8 cellular contexts compared by ENCODE assay signal in genomic region chr18:5543854-5544389, GRCh38. TPM values are rescaled to one million over a fixed set of nuclear protein-coding genes. Genes with fewer than 3 reads are reported as not detected.
DNase-seq lines count a peak whose midpoint lies in the region; ATAC-seq and TF ChIP-seq lines count a peak whose summit lies in the region.

EPB41L3 (minus strand) TSS chr18:5543997; CDS start chr18:5489183, 54,814 bp downstream.

- TF ChIP-seq POLR2A in transverse colon (IDR thresholded peaks at IDR 0.05), result peak; percentile 42

- H3K4me1 ChIP-seq in endocrine pancreas (ENCODE audit: control insufficient read depth, insufficient read depth, low read length), result peaks cover 12% of the 10 kb centered on the region
- peaks cover 0 to 14% (median 2%) of the 10 kb centered on the region in 4 donors for H3K4me1 ChIP-seq in transverse colon

- DNase-seq in COR-L47 (lab: John Stamatoyannopoulos, UW), result peak; percentile 55
- peak; percentile 4 for DNase-seq in NCI-H510A (lab: John Stamatoyannopoulos, UW)
- DNase-seq in medulla oblongata (ENCODE audit: extremely low spot score), result peak; percentile 39
- peak; percentile 26 for DNase-seq in transverse colon
- no peak for DNase-seq in germinal center (ENCODE audit: low spot score)

- no peak for ATAC-seq in GM21526 (IDR thresholded peaks at IDR 0.05; ENCODE audit: low FRiP score, unreplicated experiment)
- no peak for ATAC-seq in HG03565 (IDR thresholded peaks at IDR 0.05; ENCODE audit: unreplicated experiment)

- peak within 1 kb of the TSS; percentile 85 for H3K4me3 ChIP-seq in endocrine pancreas (ENCODE audit: control insufficient read depth, insufficient read depth, low read length)
- peak within 1 kb of the TSS; percentile 60 to 75 (median 62) for H3K4me3 ChIP-seq in transverse colon

- TF ChIP-seq EP300 in transverse colon (IDR thresholded peaks at IDR 0.05; ENCODE audit: low read depth), result no peak

- WGBS in transverse colon (ENCODE audit: low coverage in 1 of 2), 2 donors, result 5% methylated on average over 40 of the region's 43 CpGs; no CpG with 5 or more reads in 1 of the 2 donors

- H3K36me3 ChIP-seq in endocrine pancreas (ENCODE audit: control insufficient read depth, insufficient read depth, low read length) (no peaks in the 10 kb centered on the region), transverse colon (no peaks in the 10 kb centered on the region)

- no peaks in the 10 kb centered on the region for H3K27me3 ChIP-seq in endocrine pancreas (ENCODE audit: control insufficient read depth, insufficient read depth, low read length)
- H3K27me3 ChIP-seq in transverse colon, result peaks cover 19% of the 10 kb centered on the region

- intact Hi-C loops in transverse colon (cut with DNase I; ENCODE audit: low total_unique reads), result loop anchor here (2.0 to 10.0 kb wide), 2 partner anchors 87 to 119 kb away; no protein-coding TSS in a partner anchor

- H3K27ac ChIP-seq in transverse colon, result peak within 1 kb of the TSS; percentile 65 to 85 (median 76)

- peak within 1 kb of the TSS; percentile 91 for H3K9ac ChIP-seq in endocrine pancreas (ENCODE audit: control insufficient read depth, insufficient read depth, low read length)

- in situ Hi-C loops in transverse colon (cut with MboI; ENCODE audit: low pct_ligation_motif_present in 1 of 4, low pct_unique_long_range_greater_than_20kb in 1 of 4, low sequenced_read_pairs in 3 of 4), result no loop called here

- no peak for TF ChIP-seq CTCF in transverse colon (IDR thresholded peaks at IDR 0.05)

- H3K9me3 ChIP-seq in endocrine pancreas (ENCODE audit: control insufficient read depth, low read length) (no peaks in the 10 kb centered on the region), transverse colon (no peaks in the 10 kb centered on the region)

RNA-seq across cellular contexts. Expression of gene EPB41L3, which starts in this region (rescaled TPM):
- total RNA-seq in transverse colon, result 100 to 1,000 TPM in 3 of 4 donors, 10 to 100 TPM in 1; 97.3 to 403 (median 134) TPM
